In genomic region chr22:28435271-28435825, GRCh38 we compare ENCODE assay signal across 19 cellular contexts.
DNase-seq lines count a peak whose midpoint lies in the region; ATAC-seq and TF ChIP-seq lines count a peak whose summit lies in the region.
"Had no signal": no experiment of that assay in that cellular context is flagged by ENCODE, and none has a peak within 500 bp of the region (broad histone marks: within the 10 kb centered on the region; RNA-seq: fewer than 3 reads in every experiment).

No MANE protein-coding gene starts in this region.

- no peak overlapping the region for H3K4me3 Mint-ChIP-seq in activated CD4-positive, alpha-beta T cell treated with anti-CD3 and anti-CD28 coated beads, Interleukin-2, amount 10 ng/mL, durations not matched to agents 7 days and 5 days
- H3K4me3 Mint-ChIP-seq: CD8-positive, alpha-beta memory T cell; naive thymus-derived CD8-positive, alpha-beta T cell; stimulated activated naive CD8-positive, alpha-beta T cell treated with anti-CD3 and anti-CD28 coated beads, Interleukin-15, amount 100 ng/mL, for 72 hours; T-cell had no signal

- CTCF ChIA-PET in activated CD4-positive, alpha-beta T cell treated with anti-CD3 and anti-CD28 coated beads, Interleukin-2, amount 10 ng/mL, durations not matched to agents 7 days and 5 days (lab: Charles Lee), result interaction anchor here (1.3 kb wide), 1 partner anchor 17 kb away, joined by 3 read pairs; no protein-coding TSS in a partner anchor

- H3K4me3 ChIP-seq in LNCaP clone FGC (ENCODE audit: low read depth, low read length), result no peak overlapping the region
- H3K4me3 ChIP-seq in epithelial cell of esophagus (ENCODE audit: low read length), result no peak overlapping the region
- H3K4me3 ChIP-seq in lower lobe of right lung, result no peak overlapping the region
- no peak overlapping the region for H3K4me3 ChIP-seq in osteoblast (ENCODE audit: insufficient read depth, low read length)

- H3K9me3 ChIP-seq in lower lobe of right lung (no peaks in the 10 kb centered on the region), osteoblast (ENCODE audit: low read depth, low read length) (no peaks in the 10 kb centered on the region)

- peak; percentile 68 to 90 for ATAC-seq in lower lobe of right lung
- ATAC-seq: naive thymus-derived CD8-positive, alpha-beta T cell; stimulated activated naive CD8-positive, alpha-beta T cell treated with anti-CD3 and anti-CD28 coated beads, Interleukin-15, amount 100 ng/mL, for 72 hours; T-cell had no signal

- H3K79me2 ChIP-seq in osteoblast (ENCODE audit: insufficient read depth, low read length), result peaks cover 16% of the 10 kb centered on the region

- no peaks in the 10 kb centered on the region for H3K36me3 Mint-ChIP-seq in activated CD4-positive, alpha-beta T cell treated with anti-CD3 and anti-CD28 coated beads, Interleukin-2, amount 10 ng/mL, durations not matched to agents 7 days and 5 days (ENCODE audit: low read depth)
- H3K36me3 Mint-ChIP-seq: CD8-positive, alpha-beta memory T cell; naive thymus-derived CD8-positive, alpha-beta T cell; T-cell had no signal

- no peaks in the 10 kb centered on the region for H3K36me3 ChIP-seq in lower lobe of right lung
- H3K36me3 ChIP-seq in osteoblast (ENCODE audit: insufficient read depth, low read length), result no peaks in the 10 kb centered on the region
- H3K36me3 ChIP-seq: WERI-Rb-1 had no signal

- peaks cover 4% of the 10 kb centered on the region for H3K27me3 Mint-ChIP-seq in activated CD4-positive, alpha-beta T cell treated with anti-CD3 and anti-CD28 coated beads, Interleukin-2, amount 10 ng/mL, durations not matched to agents 7 days and 5 days

- no peaks in the 10 kb centered on the region for H3K9me3 Mint-ChIP-seq in activated CD4-positive, alpha-beta T cell treated with anti-CD3 and anti-CD28 coated beads, Interleukin-2, amount 10 ng/mL, durations not matched to agents 7 days and 5 days
- H3K9me3 Mint-ChIP-seq: CD8-positive, alpha-beta memory T cell; naive thymus-derived CD8-positive, alpha-beta T cell; stimulated activated naive CD8-positive, alpha-beta T cell treated with anti-CD3 and anti-CD28 coated beads, Interleukin-15, amount 100 ng/mL, for 72 hours; T-cell had no signal

- H3K4me1 ChIP-seq in lower lobe of right lung (peaks cover 22% of the 10 kb centered on the region), osteoblast (ENCODE audit: insufficient read depth, low read length) (peaks cover 17% of the 10 kb centered on the region)

- TF ChIP-seq CTCF in LNCaP clone FGC (IDR thresholded peaks at IDR 0.05; ENCODE audit: control insufficient read depth, extremely low read depth, insufficient read depth) (no peak), epithelial cell of esophagus (IDR thresholded peaks at IDR 0.05; ENCODE audit: insufficient read depth, low read depth, low read length, missing control alignments) (no peak), lower lobe of right lung (IDR thresholded peaks at IDR 0.05) (no peak), osteoblast (IDR thresholded peaks at IDR 0.05; ENCODE audit: extremely low read depth, low read depth, low read length) (no peak)

- no peaks in the 10 kb centered on the region for H3K4me1 Mint-ChIP-seq in activated CD4-positive, alpha-beta T cell treated with anti-CD3 and anti-CD28 coated beads, Interleukin-2, amount 10 ng/mL, durations not matched to agents 7 days and 5 days
- H3K4me1 Mint-ChIP-seq: CD8-positive, alpha-beta memory T cell had no signal

- DNase-seq in COR-L47 (lab: John Stamatoyannopoulos, UW), result peak; percentile 0
- DNase-seq in LNCaP clone FGC (ENCODE audit: low read depth), result peak; percentile 92
- peak; percentile 79 for DNase-seq in epithelial cell of esophagus (ENCODE audit: low read depth)
- DNase-seq in lower lobe of right lung, result peak; percentile 56
- no peak for DNase-seq in NCI-H146 treated with DMSO at 0.1 percent for 48 hours (lab: John Stamatoyannopoulos, UW; ENCODE audit: unreplicated experiment)
- DNase-seq in activated CD4-positive, alpha-beta T cell treated with anti-CD3 and anti-CD28 coated beads, Interleukin-2, amount 50 U/mL, for 4 hours, result no peak
- no peak for DNase-seq in osteoblast (ENCODE audit: insufficient read length, low spot score, missing footprints)
- DNase-seq in activated CD4-positive, alpha-beta T cell treated with anti-CD3 and anti-CD28 coated beads, Interleukin-2, amount 10 ng/mL, durations not matched to agents 7 days and 5 days, result no peak
- DNase-seq: CD8-positive, alpha-beta memory T cell; cortex of kidney; erythroblast; H7; Kasumi-1; kidney; naive thymus-derived CD8-positive, alpha-beta T cell; NCI-H1694; stimulated activated naive CD8-positive, alpha-beta T cell treated with anti-CD3 and anti-CD28 coated beads, Interleukin-15, amount 100 ng/mL, for 72 hours; T-cell; WERI-Rb-1 had no signal

- no peak overlapping the region for H2AFZ ChIP-seq in osteoblast (ENCODE audit: low read length)

- no peak overlapping the region for H3K27ac Mint-ChIP-seq in activated CD4-positive, alpha-beta T cell treated with anti-CD3 and anti-CD28 coated beads, Interleukin-2, amount 10 ng/mL, durations not matched to agents 7 days and 5 days
- H3K27ac Mint-ChIP-seq: CD8-positive, alpha-beta memory T cell; naive thymus-derived CD8-positive, alpha-beta T cell; stimulated activated naive CD8-positive, alpha-beta T cell treated with anti-CD3 and anti-CD28 coated beads, Interleukin-15, amount 100 ng/mL, for 72 hours; T-cell had no signal

- H3K27me3 ChIP-seq in lower lobe of right lung (ENCODE audit: low read depth) (no peaks in the 10 kb centered on the region), osteoblast (ENCODE audit: insufficient read depth, low read length) (no peaks in the 10 kb centered on the region)

- H3K27ac ChIP-seq in lower lobe of right lung (no peak overlapping the region), osteoblast (ENCODE audit: low read depth, low read length) (no peak overlapping the region)
- H3K27ac ChIP-seq: WERI-Rb-1 had no signal

- no peaks in the 10 kb centered on the region for H4K20me1 ChIP-seq in osteoblast (ENCODE audit: insufficient read depth, low read length)

- no peak overlapping the region for H3K4me2 ChIP-seq in osteoblast (ENCODE audit: insufficient read depth, low read length)

- POLR2A ChIA-PET in activated CD4-positive, alpha-beta T cell treated with anti-CD3 and anti-CD28 coated beads, Interleukin-2, amount 10 ng/mL, durations not matched to agents 7 days and 5 days (lab: Charles Lee), result no interaction called here

- intact Hi-C loops in lower lobe of right lung (cut with DNase I), result no loop called here

Comparison
In these comparisons a context has a peak if more than half of its experiments do, and no peak if none do; other contexts are left out.
1. DNase-seq: peak in COR-L47 (single experiment), LNCaP clone FGC (single experiment), epithelial cell of esophagus (single experiment) and lower lobe of right lung (single experiment); none in NCI-H146 treated with DMSO at 0.1 percent for 48 hours (single experiment), activated CD4-positive, alpha-beta T cell treated with anti-CD3 and anti-CD28 coated beads, Interleukin-2, amount 50 U/mL, for 4 hours (0 of 2), osteoblast (single experiment) and activated CD4-positive, alpha-beta T cell treated with anti-CD3 and anti-CD28 coated beads, Interleukin-2, amount 10 ng/mL, durations not matched to agents 7 days and 5 days (single experiment).